2 cellular contexts compared by ENCODE assay signal in genomic region chr2:8719528-8719927, GRCh38.
TF ChIP-seq lines count a peak whose summit lies in the region.

No MANE protein-coding gene starts in this region.

TF ChIP-seq in IMR-90, 13 proteins besides CTCF, POLR2A, EP300 and RAD21:
- TF ChIP-seq RFX5 (IDR thresholded peaks at IDR 0.05; ENCODE audit: low read depth, low read length) (no peak), MAZ (IDR thresholded peaks at IDR 0.05; ENCODE audit: borderline replicate concordance, low read depth, low read length) (no peak), NFE2L2 (IDR thresholded peaks at IDR 0.05; ENCODE audit: low read depth, low read length) (no peak), MXI1 (IDR thresholded peaks at IDR 0.05; ENCODE audit: borderline replicate concordance, low read depth, low read length) (no peak), CHD1 (IDR thresholded peaks at IDR 0.05; ENCODE audit: low read depth, low read length) (no peak), CEBPB (IDR thresholded peaks at IDR 0.05; ENCODE audit: low read depth, low read length) (no peak), RCOR1 (IDR thresholded peaks at IDR 0.05; ENCODE audit: insufficient replicate concordance, low read length) (no peak), USF2 (IDR thresholded peaks at IDR 0.05; ENCODE audit: low read depth, low read length) (no peak), BHLHE40 (IDR thresholded peaks at IDR 0.05; ENCODE audit: low read depth, low read length) (no peak), MAFK (IDR thresholded peaks at IDR 0.05; ENCODE audit: low read depth, low read length) (no peak), ELK1 (IDR thresholded peaks at IDR 0.05; ENCODE audit: borderline replicate concordance, low read depth, low read length) (no peak), FOS (IDR thresholded peaks at IDR 0.05; ENCODE audit: low read depth, low read length) (no peak), SMC3 (IDR thresholded peaks at IDR 0.05; ENCODE audit: low read depth, low read length) (no peak)

TF ChIP-seq in K562, 482 proteins besides CTCF, POLR2A, EP300 and RAD21:
- TF ChIP-seq BCLAF1 (IDR thresholded peaks at IDR 0.05; ENCODE audit: borderline replicate concordance in 1 of 2, control insufficient read depth in 1 of 2, low read depth in 2 of 2, low read length in 1 of 2) (no peak), SNRNP70 (optimal IDR thresholded peaks at IDR 0.05; ENCODE audit: low read depth, low read length) (no peak), MAFF (IDR thresholded peaks at IDR 0.05; ENCODE audit: low read length) (no peak), RBFOX2 (IDR thresholded peaks at IDR 0.05; ENCODE audit: low read depth, low read length) (no peak), NELFE (IDR thresholded peaks at IDR 0.05; ENCODE audit: insufficient read depth, insufficient read length) (no peak), JUN (IDR thresholded peaks at IDR 0.05; ENCODE audit: borderline replicate concordance, low read depth, low read length) (no peak), JUN (CRISPR knock-in tag; IDR thresholded peaks at IDR 0.05; ENCODE audit: borderline replicate concordance) (no peak), HNRNPL (IDR thresholded peaks at IDR 0.05; ENCODE audit: low read depth, low read length) (no peak), HOMEZ (CRISPR knock-in tag; IDR thresholded peaks at IDR 0.05) (no peak), CAMTA2 (CRISPR knock-in tag; conservative IDR thresholded peaks at IDR 0.05) (no peak), ZNF766 (CRISPR knock-in tag; conservative IDR thresholded peaks at IDR 0.05) (no peak), MXD1 (CRISPR knock-in tag; IDR thresholded peaks at IDR 0.05; ENCODE audit: borderline replicate concordance, poor library complexity, severe bottlenecking) (no peak), ERF (CRISPR knock-in tag; IDR thresholded peaks at IDR 0.05) (no peak), ARID3A (IDR thresholded peaks at IDR 0.05; ENCODE audit: borderline replicate concordance, low read depth, low read length) (no peak), ZNF79 (CRISPR knock-in tag; IDR thresholded peaks at IDR 0.05; ENCODE audit: low read depth) (no peak), ZFP1 (CRISPR knock-in tag; IDR thresholded peaks at IDR 0.05) (no peak), SFPQ (IDR thresholded peaks at IDR 0.05; ENCODE audit: low read depth, low read length) (no peak), ESRRB (CRISPR knock-in tag; IDR thresholded peaks at IDR 0.05; ENCODE audit: borderline replicate concordance) (no peak), CREB3L1 (IDR thresholded peaks at IDR 0.05; ENCODE audit: borderline replicate concordance, low read depth) (no peak), PHF20 (IDR thresholded peaks at IDR 0.05; ENCODE audit: partially characterized antibody) (no peak)
